In the genomic region with DNA sequence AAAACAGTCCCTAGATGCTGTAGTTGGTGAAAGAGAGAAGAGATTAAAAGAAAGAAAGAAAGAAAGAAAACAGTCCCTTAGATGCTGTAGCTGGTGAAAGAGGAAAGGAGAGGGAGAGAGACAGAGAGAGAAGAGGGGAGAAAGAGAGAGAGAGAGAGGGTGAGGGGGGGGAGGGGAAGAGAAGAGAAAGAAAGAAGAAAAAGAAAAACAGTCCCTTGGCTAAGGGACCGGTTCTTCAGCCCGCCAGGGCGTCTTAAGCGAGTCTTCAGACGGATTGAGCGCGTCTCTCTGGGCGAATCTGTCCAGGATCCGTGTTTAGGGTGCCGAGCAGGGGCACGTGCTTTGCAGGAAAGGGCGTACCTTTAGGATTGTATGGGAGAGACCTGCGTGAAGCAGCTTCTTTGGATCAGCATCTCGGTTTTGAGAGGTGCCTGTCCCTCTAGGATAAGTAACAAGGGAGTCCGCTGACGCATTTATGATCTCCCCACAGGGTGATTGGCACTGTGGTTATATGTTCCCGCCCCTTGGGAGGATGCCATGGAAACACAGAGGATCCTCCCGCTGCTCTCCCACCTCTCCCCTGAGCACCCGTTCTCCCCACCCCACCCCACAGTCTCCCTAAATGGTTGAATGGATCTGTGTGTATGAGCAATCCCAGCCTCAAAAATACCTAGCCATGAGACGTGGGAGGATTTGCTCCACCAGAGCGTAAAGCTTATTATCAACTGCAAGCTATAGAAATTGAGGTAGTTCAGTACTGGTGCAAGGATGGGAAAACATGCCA, we compare ENCODE assay signal across 7 cellular contexts.
A peak's percentile ranks its signal among the peaks of the same experiment; 100 is the strongest.
DNase-seq lines count a peak whose midpoint lies in the region; ATAC-seq, FAIRE-seq and TF ChIP-seq lines count a peak whose summit lies in the region.

No MANE protein-coding gene starts in this region.

- DNase-seq in HTR-8/SVneo (ENCODE audit: insufficient read length, low spot score) (peak; percentile 83), RWPE1 (ENCODE audit: low spot score) (peak; percentile 20), cardiac fibroblast (ENCODE audit: low read depth in 2 of 2) (peak; percentile 69 to 71), islet precursor cell (peak; percentile 86)

- H3K4me3 ChIP-seq in cardiac fibroblast (replicated peaks in 1 of 2; ENCODE audit: low read depth in 2 of 2, low read length in 2 of 2) (peak overlapping the region; percentile 73 to 86), skin epidermis (peak overlapping the region; percentile 62 to 85 (median 67))

- peak; percentile 58 for FAIRE-seq in HTR-8/SVneo (lab: Jason Lieb, UNC)

- H3K4me1 ChIP-seq in ES-I3 (ENCODE audit: insufficient read depth, low read length): peaks cover 5% of the 10 kb centered on the region; the same call in 1 of the 2 replicates

- H3K27ac ChIP-seq in RWPE1 (peak overlapping the region; percentile 99), skin epidermis (peak overlapping the region in 18 of 21 experiments; percentile 66 to 97 (median 93))

- CTCF ChIA-PET in RWPE1 (lab: Yijun Ruan, JAX): no interaction called here

- no peaks in the 10 kb centered on the region for H3K9me3 ChIP-seq in ES-I3 (ENCODE audit: control insufficient read depth, insufficient read depth, low read length)

- H3K9ac ChIP-seq in ES-I3 (ENCODE audit: low read depth, low read length): peak overlapping the region; percentile 85

- ATAC-seq in GM21619 (IDR thresholded peaks at IDR 0.05; ENCODE audit: unreplicated experiment): no peak

- no peaks in the 10 kb centered on the region for H3K36me3 ChIP-seq in ES-I3 (ENCODE audit: insufficient read depth, low read length)

- POLR2A ChIA-PET in RWPE1 (lab: Yijun Ruan, JAX; ENCODE audit: low non-redundant PET): interaction anchor here (0.7 kb wide), 1 partner anchor 138 kb away, joined by 4 read pairs; no protein-coding TSS in a partner anchor

- no peak for TF ChIP-seq CTCF in RWPE1 (conservative IDR thresholded peaks at IDR 0.05; ENCODE audit: low read depth)
- no peak for TF ChIP-seq CTCF in cardiac fibroblast (IDR thresholded peaks at IDR 0.05; ENCODE audit: low read depth, low read length)

Comparison
In these comparisons a context has a peak if more than half of its experiments do, and no peak if none do; other contexts are left out.
1. DNase-seq: peak in every context shown above with its lines; median percentile 86 in islet precursor cell; 83 in HTR-8/SVneo; 70 in cardiac fibroblast; 20 in RWPE1.